24 cellular contexts compared by ENCODE assay signal in genomic region chr6:81739230-81740195, GRCh38.
"Had no signal": no experiment of that assay in that cellular context is flagged by ENCODE, and none has a peak within 500 bp of the region (broad histone marks: within the 10 kb centered on the region; RNA-seq: fewer than 3 reads in every experiment).

No MANE protein-coding gene starts in this region.

- H3K36me3 ChIP-seq: cardiac muscle cell, sigmoid colon had no signal

- H3K4me2 ChIP-seq: smooth muscle cell had no signal

- H3K27ac Mint-ChIP-seq: activated CD4-positive, alpha-beta T cell treated with anti-CD3 and anti-CD28 coated beads, Interleukin-2, amount 10 ng/mL, durations not matched to agents 7 days and 5 days; activated CD8-positive, alpha-beta T cell treated with anti-CD3 and anti-CD28 coated beads for 36 hours; activated T-helper 1 cell treated with anti-CD3 and anti-CD28 coated beads, Interleukin-12 subunit alpha, Interleukin-12 subunit beta, Interleukin-2, Interleukin-4 antibody, amounts not matched to agents 30 ng/mL and 10 ng/mL and 1 ng/mL, durations not matched to agents 14 hours and 24 hours and 36 hours; stimulated activated naive B cell treated with anti-CD40 and anti-IgM and Interleukin-4, amounts not matched to agents 10 μg/mL and 1 μg/mL and 100 μg/mL, for 72 hours; T-helper 2 cell treated with Interferon-gamma antibody and Interleukin-4, amounts not matched to agents 5 μg/mL and 100 μg/mL, for 36 hours; type B pancreatic cell had no signal

- H3K27ac ChIP-seq: body of pancreas, cardiac muscle cell, foreskin keratinocyte, sigmoid colon, testis, VCaP had no signal

- DNase-seq: activated CD4-positive, alpha-beta T cell treated with anti-CD3 and anti-CD28 coated beads, Interleukin-2, amount 10 ng/mL, durations not matched to agents 7 days and 5 days; activated CD4-positive, CD25-positive, alpha-beta regulatory T cell treated with anti-CD3 and anti-CD28 coated beads, Interleukin-2, amount 50 U/mL, for 72 hours; activated CD8-positive, alpha-beta T cell treated with anti-CD3 and anti-CD28 coated beads for 36 hours; activated gamma-delta T cell; activated naive CD4-positive, alpha-beta T cell treated with anti-CD3 and anti-CD28 coated beads, Interleukin-2, amount 50 U/mL, for 16 hours; anterior cingulate cortex; body of pancreas; cortex of kidney; erythroblast; foreskin keratinocyte; naive B cell; nucleus accumbens; sigmoid colon; stimulated activated CD4-positive, alpha-beta T cell treated with anti-CD3 and anti-CD28 coated beads, Interleukin-15, amount 100 ng/mL, for 24 hours; stimulated activated naive B cell treated with anti-CD40 and anti-IgM and Interleukin-4, amounts not matched to agents 10 μg/mL and 1 μg/mL and 100 μg/mL, for 72 hours; testis had no signal

- H3K27me3 ChIP-seq: body of pancreas, cardiac muscle cell, foreskin keratinocyte, sigmoid colon, testis had no signal

- H3K4me1 ChIP-seq: body of pancreas, foreskin keratinocyte had no signal

- H3K27me3 Mint-ChIP-seq: activated CD4-positive, alpha-beta T cell treated with anti-CD3 and anti-CD28 coated beads, Interleukin-2, amount 10 ng/mL, durations not matched to agents 7 days and 5 days; activated CD8-positive, alpha-beta T cell treated with anti-CD3 and anti-CD28 coated beads for 36 hours; naive B cell; stimulated activated naive B cell treated with anti-CD40 and anti-IgM and Interleukin-4, amounts not matched to agents 10 μg/mL and 1 μg/mL and 100 μg/mL, for 72 hours; type B pancreatic cell had no signal

- H3K4me3 Mint-ChIP-seq: activated CD4-positive, alpha-beta T cell treated with anti-CD3 and anti-CD28 coated beads, Interleukin-2, amount 10 ng/mL, durations not matched to agents 7 days and 5 days; activated CD8-positive, alpha-beta T cell treated with anti-CD3 and anti-CD28 coated beads for 36 hours; activated T-helper 1 cell treated with anti-CD3 and anti-CD28 coated beads, Interleukin-12 subunit alpha, Interleukin-12 subunit beta, Interleukin-2, Interleukin-4 antibody, amounts not matched to agents 30 ng/mL and 10 ng/mL and 1 ng/mL, durations not matched to agents 14 hours and 24 hours and 36 hours; naive B cell; stimulated activated naive B cell treated with anti-CD40 and anti-IgM and Interleukin-4, amounts not matched to agents 10 μg/mL and 1 μg/mL and 100 μg/mL, for 72 hours; T-helper 2 cell treated with Interferon-gamma antibody and Interleukin-4, amounts not matched to agents 5 μg/mL and 100 μg/mL, for 36 hours; type B pancreatic cell had no signal

- ATAC-seq: activated CD8-positive, alpha-beta T cell treated with anti-CD3 and anti-CD28 coated beads for 36 hours; body of pancreas; foreskin keratinocyte; left lobe of liver; stimulated activated naive B cell treated with anti-CD40 and anti-IgM and Interleukin-4, amounts not matched to agents 10 μg/mL and 1 μg/mL and 100 μg/mL, for 72 hours had no signal

- H3K9me3 ChIP-seq: body of pancreas, sigmoid colon, testis had no signal

- H3K4me3 ChIP-seq: body of pancreas, cardiac muscle cell, lung, sigmoid colon, smooth muscle cell, testis had no signal

- H3K4me1 Mint-ChIP-seq: activated CD4-positive, alpha-beta T cell treated with anti-CD3 and anti-CD28 coated beads, Interleukin-2, amount 10 ng/mL, durations not matched to agents 7 days and 5 days had no signal

- H3K9me3 Mint-ChIP-seq: activated CD4-positive, alpha-beta T cell treated with anti-CD3 and anti-CD28 coated beads, Interleukin-2, amount 10 ng/mL, durations not matched to agents 7 days and 5 days; activated T-helper 1 cell treated with anti-CD3 and anti-CD28 coated beads, Interleukin-12 subunit alpha, Interleukin-12 subunit beta, Interleukin-2, Interleukin-4 antibody, amounts not matched to agents 30 ng/mL and 10 ng/mL and 1 ng/mL, durations not matched to agents 14 hours and 24 hours and 36 hours; T-helper 2 cell treated with Interferon-gamma antibody and Interleukin-4, amounts not matched to agents 5 μg/mL and 100 μg/mL, for 36 hours; type B pancreatic cell had no signal
